Comparison of ENCODE assay signal across 9 cellular contexts in the genomic region with DNA sequence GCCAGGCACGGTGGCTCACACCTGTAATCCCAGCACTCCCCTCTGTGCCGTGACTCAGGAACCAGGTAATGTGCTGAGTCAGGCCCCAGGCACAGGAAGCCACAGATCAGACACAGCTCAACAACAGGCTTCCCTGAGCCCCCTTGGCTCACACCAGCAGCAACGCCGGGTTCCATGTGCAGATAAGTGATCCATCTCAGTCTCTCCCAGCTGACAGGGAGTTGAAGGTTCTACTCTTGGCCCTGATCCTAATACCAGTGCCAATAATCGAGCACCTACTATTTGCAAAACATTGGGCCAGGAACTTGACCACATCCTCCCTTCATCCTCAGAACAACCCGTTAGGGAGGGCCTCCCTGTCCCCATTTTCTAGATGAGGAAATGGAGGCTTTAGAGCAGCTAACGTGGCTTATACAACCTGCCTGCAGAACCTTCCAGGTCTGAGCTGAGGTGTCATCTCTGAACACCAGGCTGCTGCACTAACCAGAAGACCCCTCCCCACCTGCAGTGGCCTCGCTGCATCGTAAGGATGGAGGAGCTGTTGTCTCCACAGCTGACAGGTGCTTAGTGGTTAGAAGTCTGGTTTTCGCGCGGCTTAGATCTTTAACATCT.
DNase-seq lines count a peak whose midpoint lies in the region; ATAC-seq and FAIRE-seq lines count a peak whose summit lies in the region.
"Had no signal": no experiment of that assay in that cellular context is flagged by ENCODE, and none has a peak within 500 bp of the region (broad histone marks: within the 10 kb centered on the region; RNA-seq: fewer than 3 reads in every experiment).

No MANE protein-coding gene starts in this region.

- no peaks in the 10 kb centered on the region for H3K9me3 ChIP-seq in trophoblast cell (ENCODE audit: insufficient read depth, low read depth, low read length)

- H2AK5ac ChIP-seq in trophoblast cell (ENCODE audit: low read length): peak overlapping the region; percentile 35

- H3K36me3 ChIP-seq in trophoblast cell (ENCODE audit: control insufficient read depth in 1 of 2, insufficient read depth in 2 of 2, low read length in 2 of 2): no peaks in the 10 kb centered on the region

- WGBS in trophoblast cell (ENCODE audit: extremely low coverage, insufficient coverage, insufficient read length): no CpG with 5 or more reads among the region's 12 CpGs

- FAIRE-seq in HTR-8/SVneo (lab: Jason Lieb, UNC): peak; percentile 48

- no peak overlapping the region for H3K9ac ChIP-seq in trophoblast cell (ENCODE audit: low read length)

- peaks cover 0 to 5% of the 10 kb centered on the region in 2 experiments for H3K4me1 ChIP-seq in trophoblast cell (ENCODE audit: control insufficient read depth in 1 of 2, insufficient read depth in 2 of 2, low read length in 2 of 2)

- no peaks in the 10 kb centered on the region for H3K79me1 ChIP-seq in trophoblast cell (ENCODE audit: low read length)

- no peak overlapping the region for H3K4me2 ChIP-seq in trophoblast cell (ENCODE audit: low read length)

- no peak overlapping the region for H4K12ac ChIP-seq in trophoblast cell (ENCODE audit: low read depth, low read length)

- H2BK5ac ChIP-seq in trophoblast cell (ENCODE audit: low read depth, low read length, poor library complexity): no peak overlapping the region

- H3K14ac ChIP-seq in trophoblast cell (ENCODE audit: low read length): no peak overlapping the region

- H4K8ac ChIP-seq in trophoblast cell (ENCODE audit: low read depth, low read length): peak overlapping the region; percentile 4

- no peaks in the 10 kb centered on the region for H3K27me3 ChIP-seq in trophoblast cell (ENCODE audit: insufficient read depth, low read length)

- no peaks in the 10 kb centered on the region for H3K79me2 ChIP-seq in trophoblast cell (ENCODE audit: control insufficient read depth, insufficient read depth, low read length, poor library complexity)

- ATAC-seq in GM18861 (IDR thresholded peaks at IDR 0.05; ENCODE audit: unreplicated experiment) (peak; percentile 30), GM19023 (IDR thresholded peaks at IDR 0.05; ENCODE audit: unreplicated experiment) (no peak)
- ATAC-seq: left colon had no signal

- no peak overlapping the region for H3K4me3 ChIP-seq in trophoblast cell (ENCODE audit: low read depth, low read length)

- H2BK120ac ChIP-seq in trophoblast cell (ENCODE audit: insufficient read depth, low read length, poor library complexity): peak overlapping the region; percentile 25

- H3K23ac ChIP-seq in trophoblast cell (ENCODE audit: low read length): no peak overlapping the region

- peak overlapping the region; percentile 32 for H4K91ac ChIP-seq in trophoblast cell (ENCODE audit: low read depth, low read length)

- no peak overlapping the region for H2BK12ac ChIP-seq in trophoblast cell (ENCODE audit: low read length)

- no peak overlapping the region for H3K27ac ChIP-seq in trophoblast cell (ENCODE audit: low read depth, low read length)

- H3K4ac ChIP-seq in trophoblast cell (ENCODE audit: low read depth, low read length): no peak overlapping the region

- no peak for DNase-seq in HTR-8/SVneo (ENCODE audit: insufficient read length, low spot score)
- peak; percentile 61 for DNase-seq in activated T-helper 1 cell treated with Interleukin-2 at 50 U/mL for 16 hours (ENCODE audit: low read depth)
- no peak for DNase-seq in trophoblast cell
- DNase-seq in HuH-7 (ENCODE audit: low spot score): no peak
- DNase-seq in SIG-M5 (lab: John Stamatoyannopoulos, UW): no peak
- no peak for DNase-seq in NCI-H187 (lab: John Stamatoyannopoulos, UW)

- peak overlapping the region; percentile 20 for H2AFZ ChIP-seq in trophoblast cell (ENCODE audit: insufficient read depth, low read length, poor library complexity)

- H3K18ac ChIP-seq in trophoblast cell (ENCODE audit: low read length): no peak overlapping the region
